8 cellular contexts compared by ENCODE assay signal in the genomic region with DNA sequence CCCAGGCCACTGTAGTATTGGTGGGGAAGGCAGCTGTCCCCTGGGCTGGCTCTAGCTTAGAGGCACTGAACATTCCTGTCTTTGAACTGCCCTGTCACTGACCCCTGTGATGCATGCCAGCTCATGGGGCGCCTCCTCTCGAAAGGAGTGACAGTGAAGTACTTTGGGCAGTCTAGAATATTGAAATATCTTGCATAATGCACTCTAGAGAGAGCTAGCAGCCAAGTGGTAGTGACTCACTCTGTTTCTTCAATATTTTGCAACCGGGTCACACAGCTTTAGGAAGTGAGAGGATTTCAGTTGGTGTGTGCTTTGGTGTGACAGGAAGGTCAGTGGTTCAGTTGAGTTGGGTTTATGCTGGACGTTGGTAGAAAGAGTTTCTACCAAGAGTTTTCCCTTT. TPM values are rescaled to one million over a fixed set of nuclear protein-coding genes. Genes with fewer than 3 reads are reported as not detected.
DNase-seq lines count a peak whose midpoint lies in the region; ATAC-seq lines count a peak whose summit lies in the region.

No MANE protein-coding gene starts in this region.

- peaks cover 39% of the 10 kb centered on the region for H3K4me1 Mint-ChIP-seq in activated T-cell treated with anti-CD3 and anti-CD28 coated beads, Interleukin-2, amount 50 U/mL, for 72 hours (ENCODE audit: low read depth)

- peaks cover 6 to 16% of the 10 kb centered on the region in 2 donors for H3K36me3 Mint-ChIP-seq in activated T-cell treated with anti-CD3 and anti-CD28 coated beads, Interleukin-2, amount 50 U/mL, for 72 hours (ENCODE audit: insufficient read depth in 2 of 2)

- ATAC-seq in activated T-cell treated with anti-CD3 and anti-CD28 coated beads, Interleukin-2, amount 50 U/mL, for 72 hours (replicated peaks in 1 of 2) = no peak
- ATAC-seq in GM21367 (IDR thresholded peaks at IDR 0.05; ENCODE audit: unreplicated experiment) = no peak

- no peak overlapping the region for H3K27ac Mint-ChIP-seq in activated T-cell treated with anti-CD3 and anti-CD28 coated beads, Interleukin-2, amount 50 U/mL, for 72 hours

- H3K9me3 Mint-ChIP-seq in activated T-cell treated with anti-CD3 and anti-CD28 coated beads, Interleukin-2, amount 50 U/mL, for 72 hours = no peaks in the 10 kb centered on the region

- H3K27me3 Mint-ChIP-seq in activated T-cell treated with anti-CD3 and anti-CD28 coated beads, Interleukin-2, amount 50 U/mL, for 72 hours (ENCODE audit: low read depth) = peaks cover 26% of the 10 kb centered on the region

- peak; percentile 75 for DNase-seq in AG08396 (ENCODE audit: low spot score)
- DNase-seq in NCI-H226 = peak; percentile 84
- peak; percentile 80 for DNase-seq in dermis blood vessel endothelial cell
- DNase-seq in midbrain (lab: John Stamatoyannopoulos, UW) = peak; percentile 49
- no peak for DNase-seq in activated T-cell treated with anti-CD3 and anti-CD28 coated beads, Interleukin-2, amount 50 U/mL, for 72 hours
- DNase-seq in NCI-H2171 treated with DMSO at 0.1 percent for 48 hours (lab: John Stamatoyannopoulos, UW) = no peak
- DNase-seq in activated T-cell treated with anti-CD3 and anti-CD28 coated beads for 4 hours = no peak

- H3K4me3 Mint-ChIP-seq in activated T-cell treated with anti-CD3 and anti-CD28 coated beads, Interleukin-2, amount 50 U/mL, for 72 hours = no peak overlapping the region

RNA-seq across cellular contexts. Expression of a gene that starts 35.5 kb away (rescaled TPM):
- 0.14 and 0.34 TPM in 2 replicates for total RNA-seq in dermis blood vessel endothelial cell
- total RNA-seq in activated T-cell treated with anti-CD3 and anti-CD28 coated beads, Interleukin-2, amount 50 U/mL, for 72 hours = not detected

RNA-seq across cellular contexts. Expression of a gene that starts 54.4 kb away (rescaled TPM):
- 986 and 1,136 TPM in 2 replicates for total RNA-seq in dermis blood vessel endothelial cell
- total RNA-seq in activated T-cell treated with anti-CD3 and anti-CD28 coated beads, Interleukin-2, amount 50 U/mL, for 72 hours = 10 to 100 TPM; 37.8 to 44.2 TPM

Comparison
In these comparisons a context has a peak if more than half of its experiments do, and no peak if none do; other contexts are left out.
1. DNase-seq: peak in AG08396 (single experiment), NCI-H226 (single experiment), dermis blood vessel endothelial cell (single experiment) and midbrain (single experiment); none in activated T-cell treated with anti-CD3 and anti-CD28 coated beads, Interleukin-2, amount 50 U/mL, for 72 hours (0 of 2), NCI-H2171 treated with DMSO at 0.1 percent for 48 hours (single experiment) and activated T-cell treated with anti-CD3 and anti-CD28 coated beads for 4 hours (single experiment).
2. RNA of a gene that starts 54.4 kb away (total RNA-seq): 986 to 1,136 TPM in dermis blood vessel endothelial cell; 37.8 to 44.2 TPM in activated T-cell treated with anti-CD3 and anti-CD28 coated beads, Interleukin-2, amount 50 U/mL, for 72 hours; every median in the first group is over 10 times any median in the second.